In genomic region chr1:26921462-26922200, GRCh38 we compare ENCODE assay signal across 8 cellular contexts. TPM values are rescaled to one million over a fixed set of nuclear protein-coding genes. Genes with fewer than 3 reads are reported as not detected.
DNase-seq lines count a peak whose midpoint lies in the region; ATAC-seq lines count a peak whose summit lies in the region.

TSS of gene NUDC (plus strand) at chr1:26921743. CDS start at chr1:26921849, 106 bp downstream.

- H3K36me3 Mint-ChIP-seq in IgD-negative memory B cell = no peaks in the 10 kb centered on the region

- H3K4me1 Mint-ChIP-seq in IgD-negative memory B cell = peaks cover 17 to 22% (median 20%) of the 10 kb centered on the region in 3 donors

- ATAC-seq in GM21529 (IDR thresholded peaks at IDR 0.05; ENCODE audit: unreplicated experiment) = peak; percentile 97

- no peaks in the 10 kb centered on the region for H3K9me3 Mint-ChIP-seq in IgD-negative memory B cell

- H3K4me3 Mint-ChIP-seq in IgD-negative memory B cell = peak within 1 kb of the TSS; percentile 89 to 99 (median 98)

- H3K27me3 Mint-ChIP-seq in IgD-negative memory B cell = no peaks in the 10 kb centered on the region

- H3K27ac Mint-ChIP-seq in IgD-negative memory B cell = peak within 1 kb of the TSS; percentile 85 to 97 (median 92)

- DNase-seq in DMS 273 treated with DMSO at 0.1 percent for 48 hours (lab: John Stamatoyannopoulos, UW) = peak; percentile 85
- peak; percentile 60 for DNase-seq in OCI-M2 (lab: John Stamatoyannopoulos, UW; ENCODE audit: unreplicated experiment)
- peak; percentile 88 for DNase-seq in activated T-cell treated with anti-CD3 and anti-CD28 coated beads for 4 hours
- DNase-seq in epidermal melanocyte (ENCODE audit: insufficient read length, low spot score) = peak; percentile 95
- DNase-seq in middle frontal gyrus (ENCODE audit: extremely low spot score, low spot score) = peak; percentile 96
- peak; percentile 94 to 95 for DNase-seq in stimulated activated CD8-positive, alpha-beta memory T cell treated with anti-CD3 and anti-CD28 coated beads, Interleukin-2, amount 100 ng/mL, for 48 hours (ENCODE audit: low read depth in 2 of 2)

RNA-seq across cellular contexts. Expression of gene NUDC, which starts in this region (rescaled TPM):
- 121 TPM for polyA plus RNA-seq in IgD-negative memory B cell

Comparison
In these comparisons a context has a peak if more than half of its experiments do, and no peak if none do; other contexts are left out.
1. Peak in every context shown above with its lines: DNase-seq and ATAC-seq.